ENCODE assay signal across 14 cellular contexts in genomic region chr4:27081675-27082579, GRCh38.
DNase-seq lines count a peak whose midpoint lies in the region; ATAC-seq lines count a peak whose summit lies in the region.
"Had no signal": no experiment of that assay in that cellular context is flagged by ENCODE, and none has a peak within 500 bp of the region (broad histone marks: within the 10 kb centered on the region; RNA-seq: fewer than 3 reads in every experiment).

No MANE protein-coding gene starts in this region.

- no peak overlapping the region for H3K27ac Mint-ChIP-seq in activated CD8-positive, alpha-beta memory T cell treated with anti-CD3 and anti-CD28 coated beads, Interleukin-2, amount 10 ng/mL, durations not matched to agents 7 days and 5 days
- H3K27ac Mint-ChIP-seq in activated CD4-positive, alpha-beta T cell treated with anti-CD3 and anti-CD28 coated beads for 36 hours, result no peak overlapping the region
- H3K27ac Mint-ChIP-seq: activated CD4-positive, alpha-beta memory T cell treated with anti-CD3 and anti-CD28 coated beads for 36 hours; activated naive CD4-positive, alpha-beta T cell treated with anti-CD3 and anti-CD28 coated beads, Interleukin-2, amount 50 U/mL, for 24 hours had no signal

- H3K4me1 Mint-ChIP-seq in activated CD8-positive, alpha-beta memory T cell treated with anti-CD3 and anti-CD28 coated beads, Interleukin-2, amount 10 ng/mL, durations not matched to agents 7 days and 5 days, result peaks cover 5% of the 10 kb centered on the region
- H3K4me1 Mint-ChIP-seq in activated CD4-positive, alpha-beta T cell treated with anti-CD3 and anti-CD28 coated beads for 36 hours, result peaks cover 6% of the 10 kb centered on the region

- CTCF ChIA-PET in activated CD8-positive, alpha-beta memory T cell treated with anti-CD3 and anti-CD28 coated beads, Interleukin-2, amount 10 ng/mL, durations not matched to agents 7 days and 5 days (lab: Charles Lee), result no interaction called here
- CTCF ChIA-PET in activated CD4-positive, alpha-beta T cell treated with anti-CD3 and anti-CD28 coated beads for 36 hours (lab: Charles Lee), result interaction anchor here (0.8 kb wide), 1 partner anchor 16 kb away, joined by 3 read pairs; no protein-coding TSS in a partner anchor

- DNase-seq in activated CD8-positive, alpha-beta memory T cell treated with anti-CD3 and anti-CD28 coated beads, Interleukin-2, amount 10 ng/mL, durations not matched to agents 7 days and 5 days, result peak; percentile 32
- DNase-seq in activated CD8-positive, alpha-beta memory T cell treated with anti-CD3 and anti-CD28 coated beads, Interleukin-2, amount 50 U/mL, for 48 hours, result no peak
- DNase-seq in ureter (ENCODE audit: low spot score) (peak; percentile 32), NCI-H446 (lab: John Stamatoyannopoulos, UW) (no peak)
- no peak for DNase-seq in activated CD4-positive, alpha-beta T cell treated with anti-CD3 and anti-CD28 coated beads for 36 hours
- DNase-seq: 8988T; activated CD4-positive, alpha-beta memory T cell treated with anti-CD3 and anti-CD28 coated beads for 36 hours; HCEC 1CT; T-helper 1 cell had no signal

- no peaks in the 10 kb centered on the region for H3K36me3 Mint-ChIP-seq in activated CD8-positive, alpha-beta memory T cell treated with anti-CD3 and anti-CD28 coated beads, Interleukin-2, amount 10 ng/mL, durations not matched to agents 7 days and 5 days
- H3K36me3 Mint-ChIP-seq in activated CD4-positive, alpha-beta T cell treated with anti-CD3 and anti-CD28 coated beads for 36 hours (ENCODE audit: low read depth), result no peaks in the 10 kb centered on the region
- H3K36me3 Mint-ChIP-seq: activated CD4-positive, alpha-beta memory T cell treated with anti-CD3 and anti-CD28 coated beads for 36 hours; activated naive CD4-positive, alpha-beta T cell treated with anti-CD3 and anti-CD28 coated beads, Interleukin-2, amount 50 U/mL, for 24 hours had no signal

- POLR2A ChIA-PET in activated CD4-positive, alpha-beta T cell treated with anti-CD3 and anti-CD28 coated beads for 36 hours (lab: Charles Lee), result no interaction called here

- no peaks in the 10 kb centered on the region for H3K9me3 Mint-ChIP-seq in activated CD8-positive, alpha-beta memory T cell treated with anti-CD3 and anti-CD28 coated beads, Interleukin-2, amount 10 ng/mL, durations not matched to agents 7 days and 5 days (ENCODE audit: low read depth)
- no peaks in the 10 kb centered on the region for H3K9me3 Mint-ChIP-seq in activated CD4-positive, alpha-beta T cell treated with anti-CD3 and anti-CD28 coated beads for 36 hours (ENCODE audit: low read depth)
- H3K9me3 Mint-ChIP-seq: activated CD4-positive, alpha-beta memory T cell treated with anti-CD3 and anti-CD28 coated beads for 36 hours; activated naive CD4-positive, alpha-beta T cell treated with anti-CD3 and anti-CD28 coated beads, Interleukin-2, amount 50 U/mL, for 24 hours had no signal

- H3K27me3 Mint-ChIP-seq in activated CD8-positive, alpha-beta memory T cell treated with anti-CD3 and anti-CD28 coated beads, Interleukin-2, amount 10 ng/mL, durations not matched to agents 7 days and 5 days, result peaks cover 41% of the 10 kb centered on the region
- peaks cover 32% of the 10 kb centered on the region for H3K27me3 Mint-ChIP-seq in activated CD4-positive, alpha-beta T cell treated with anti-CD3 and anti-CD28 coated beads for 36 hours

- no peak for ATAC-seq in activated CD8-positive, alpha-beta memory T cell treated with anti-CD3 and anti-CD28 coated beads, Interleukin-2, amount 10 ng/mL, durations not matched to agents 7 days and 5 days
- ATAC-seq in HG02623 (IDR thresholded peaks at IDR 0.05; ENCODE audit: unreplicated experiment), result peak; percentile 49
- ATAC-seq in HG03457 (IDR thresholded peaks at IDR 0.05; ENCODE audit: unreplicated experiment), result peak; percentile 67
- ATAC-seq in activated CD4-positive, alpha-beta T cell treated with anti-CD3 and anti-CD28 coated beads for 36 hours, result no peak
- ATAC-seq in GM18519 (IDR thresholded peaks at IDR 0.05; ENCODE audit: low FRiP score, unreplicated experiment), result no peak
- ATAC-seq: HepG2 had no signal

- no peak overlapping the region for H3K4me3 Mint-ChIP-seq in activated CD8-positive, alpha-beta memory T cell treated with anti-CD3 and anti-CD28 coated beads, Interleukin-2, amount 10 ng/mL, durations not matched to agents 7 days and 5 days
- H3K4me3 Mint-ChIP-seq in activated CD4-positive, alpha-beta T cell treated with anti-CD3 and anti-CD28 coated beads for 36 hours, result no peak overlapping the region
- H3K4me3 Mint-ChIP-seq: activated CD4-positive, alpha-beta memory T cell treated with anti-CD3 and anti-CD28 coated beads for 36 hours; activated naive CD4-positive, alpha-beta T cell treated with anti-CD3 and anti-CD28 coated beads, Interleukin-2, amount 50 U/mL, for 24 hours had no signal

- intact Hi-C loops in activated CD4-positive, alpha-beta T cell treated with anti-CD3 and anti-CD28 coated beads for 36 hours (cut with DNase I, micrococcal nuclease), result no loop called here

Comparison
In these comparisons a context has a peak if more than half of its experiments do, and no peak if none do; other contexts are left out.
1. DNase-seq: peak in activated CD8-positive, alpha-beta memory T cell treated with anti-CD3 and anti-CD28 coated beads, Interleukin-2, amount 10 ng/mL, durations not matched to agents 7 days and 5 days (single experiment) and ureter (single experiment); none in activated CD8-positive, alpha-beta memory T cell treated with anti-CD3 and anti-CD28 coated beads, Interleukin-2, amount 50 U/mL, for 48 hours (single experiment), activated CD4-positive, alpha-beta T cell treated with anti-CD3 and anti-CD28 coated beads for 36 hours (single experiment) and NCI-H446 (0 of 2).
2. ATAC-seq: peak in HG02623 (single experiment) and HG03457 (single experiment); none in activated CD8-positive, alpha-beta memory T cell treated with anti-CD3 and anti-CD28 coated beads, Interleukin-2, amount 10 ng/mL, durations not matched to agents 7 days and 5 days (single experiment), activated CD4-positive, alpha-beta T cell treated with anti-CD3 and anti-CD28 coated beads for 36 hours (single experiment) and GM18519 (single experiment).